In the genomic region with DNA sequence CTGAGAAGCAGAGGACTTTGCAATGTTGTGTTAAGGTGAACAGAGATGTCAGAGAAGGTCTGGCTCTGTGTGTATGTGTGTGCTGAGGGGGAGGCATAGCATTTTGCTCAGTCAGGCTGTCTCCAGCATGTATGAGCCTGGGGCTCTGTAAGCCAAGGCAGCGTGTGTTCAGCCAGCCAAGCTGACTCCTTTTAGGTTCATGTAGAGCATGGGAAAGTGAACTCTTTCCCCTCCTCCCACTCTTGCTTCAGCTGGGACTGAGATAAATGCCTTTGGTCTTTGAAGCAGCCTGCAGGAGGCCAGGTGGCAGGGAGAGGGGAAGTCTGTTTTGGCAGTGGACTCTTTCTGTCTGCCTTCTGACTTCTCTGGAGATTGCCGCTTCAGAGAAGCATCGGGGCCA, we compare ENCODE assay signal across 11 cellular contexts. TPM values are rescaled to one million over a fixed set of nuclear protein-coding genes. Genes with fewer than 3 reads are reported as not detected.
A peak's percentile ranks its signal among the peaks of the same experiment; 100 is the strongest.
DNase-seq lines count a peak whose midpoint lies in the region; ATAC-seq and TF ChIP-seq lines count a peak whose summit lies in the region.
"Had no signal": no experiment of that assay in that cellular context is flagged by ENCODE, and none has a peak within 500 bp of the region (broad histone marks: within the 10 kb centered on the region; RNA-seq: fewer than 3 reads in every experiment).

No MANE protein-coding gene starts in this region.

- no peaks in the 10 kb centered on the region for H3K27me3 ChIP-seq in BLaER1 treated with 17β-estradiol and CSF1 and Interleukin-3, amounts not matched to agents 10 nM and 100 nM
- H3K27me3 ChIP-seq in Karpas-422 (ENCODE audit: low read length) (no peaks in the 10 kb centered on the region), liver (ENCODE audit: control insufficient read depth in 4 of 4, insufficient read depth in 4 of 4, low read length in 3 of 4) (no peaks in the 10 kb centered on the region), Peyer's patch (no peaks in the 10 kb centered on the region), tibial nerve (no peaks in the 10 kb centered on the region)

- peaks cover 0 to 34% (median 9%) of the 10 kb centered on the region in 11 experiments; a peak in 12 of 22 replicates for H3K36me3 ChIP-seq in BLaER1 treated with 17β-estradiol and CSF1 and Interleukin-3, amounts not matched to agents 10 nM and 100 nM
- peaks cover 29% of the 10 kb centered on the region for H3K36me3 ChIP-seq in Karpas-422 (ENCODE audit: insufficient read depth, low read length)
- peaks cover 0 to 2% (median 0%) of the 10 kb centered on the region in 4 donors for H3K36me3 ChIP-seq in liver (ENCODE audit: control insufficient read depth in 4 of 4, insufficient read depth in 3 of 4, low read depth in 1 of 4, low read length in 3 of 4)
- no peaks in the 10 kb centered on the region for H3K36me3 ChIP-seq in Peyer's patch
- H3K36me3 ChIP-seq in tibial nerve: peaks cover 0 to 6% (median 0%) of the 10 kb centered on the region in 3 donors

- peak overlapping the region; percentile 5 to 68 (median 48); a peak in 17 of 22 replicates for H3K27ac ChIP-seq in BLaER1 treated with 17β-estradiol and CSF1 and Interleukin-3, amounts not matched to agents 10 nM and 100 nM
- no peak overlapping the region for H3K27ac ChIP-seq in Karpas-422 (ENCODE audit: low read length)
- peak overlapping the region; percentile 38 to 39 for H3K27ac ChIP-seq in liver (ENCODE audit: low read depth in 1 of 2, low read length in 2 of 2)
- no peak overlapping the region for H3K27ac ChIP-seq in Peyer's patch
- H3K27ac ChIP-seq in tibial nerve: no peak overlapping the region

- peaks cover 81% of the 10 kb centered on the region for H3K79me2 ChIP-seq in Karpas-422 (ENCODE audit: low read length)

- no peaks in the 10 kb centered on the region for H3K9me2 ChIP-seq in Karpas-422 (replicated peaks; ENCODE audit: insufficient read depth, low read length)

- TF ChIP-seq EP300 in tibial nerve (IDR thresholded peaks at IDR 0.05): no peak

- no peaks in the 10 kb centered on the region; a peak in 1 of 22 replicates for H3K9me3 ChIP-seq in BLaER1 treated with 17β-estradiol and CSF1 and Interleukin-3, amounts not matched to agents 10 nM and 100 nM (replicated peaks in 1 of 11)
- no peaks in the 10 kb centered on the region for H3K9me3 ChIP-seq in Karpas-422 (ENCODE audit: low read length)
- H3K9me3 ChIP-seq in liver (ENCODE audit: control insufficient read depth in 4 of 4, low read length in 3 of 4): no peaks in the 10 kb centered on the region
- H3K9me3 ChIP-seq in Peyer's patch: no peaks in the 10 kb centered on the region
- H3K9me3 ChIP-seq in tibial nerve: no peaks in the 10 kb centered on the region

- ATAC-seq in left colon: no peak
- ATAC-seq in HG03025 (IDR thresholded peaks at IDR 0.05; ENCODE audit: low FRiP score, unreplicated experiment): no peak

- H3K4me1 ChIP-seq in BLaER1 treated with 17β-estradiol and CSF1 and Interleukin-3, amounts not matched to agents 10 nM and 100 nM: peaks cover 47 to 67% (median 61%) of the 10 kb centered on the region in 10 experiments
- H3K4me1 ChIP-seq in Karpas-422 (ENCODE audit: low read length) (peaks cover 29% of the 10 kb centered on the region), liver (ENCODE audit: control insufficient read depth in 4 of 4, insufficient read depth in 4 of 4, low read length in 3 of 4) (peaks cover 5 to 35% (median 21%) of the 10 kb centered on the region in 4 donors), Peyer's patch (peaks cover 0 to 12% (median 0%) of the 10 kb centered on the region in 4 donors), tibial nerve (peaks cover 0 to 27% (median 3%) of the 10 kb centered on the region in 4 donors)

- DNase-seq in Karpas-422 (no peak), cardiac fibroblast (ENCODE audit: low read depth in 2 of 2) (peak; percentile 62 to 67), left colon (no peak), Peyer's patch (no peak), tibial nerve (ENCODE audit: low spot score in 2 of 2) (no peak)
- DNase-seq: activated naive CD4-positive, alpha-beta T cell treated with anti-CD3 and anti-CD28 coated beads, Interleukin-2, amount 50 U/mL, for 16 hours; NCI-H1930; T-helper 9 cell had no signal

- TF ChIP-seq CTCF in cardiac fibroblast (IDR thresholded peaks at IDR 0.05; ENCODE audit: low read depth, low read length): no peak
- TF ChIP-seq CTCF in liver (IDR thresholded peaks at IDR 0.05; ENCODE audit: low read depth, low read length, missing input control): no peak
- no peak for TF ChIP-seq CTCF in Peyer's patch (IDR thresholded peaks at IDR 0.05)
- TF ChIP-seq CTCF in tibial nerve (IDR thresholded peaks at IDR 0.05): no peak

- peak in 1 of 2 donors; percentile 21 for TF ChIP-seq RAD21 in liver (IDR thresholded peaks at IDR 0.05)

- no peak for TF ChIP-seq POLR2A in Peyer's patch (IDR thresholded peaks at IDR 0.05)
- no peak for TF ChIP-seq POLR2A in tibial nerve (IDR thresholded peaks at IDR 0.05)

- H3K4me2 ChIP-seq in BLaER1 treated with 17β-estradiol and CSF1 and Interleukin-3, amounts not matched to agents 10 nM and 100 nM: peak overlapping the region; percentile 52 to 96 (median 91)
- H3K4me2 ChIP-seq in Karpas-422 (ENCODE audit: low read depth, low read length, poor library complexity, severe bottlenecking): no peak overlapping the region

- WGBS in liver: 65% methylated on average over 3 of the region's 3 CpGs
- WGBS in tibial nerve, 2 donors: 34 to 59% methylated on average over 3 of the region's 3 CpGs

- peak overlapping the region in 2 of 10 experiments; percentile 3 to 21; a peak in 2 of 20 replicates for H3K4me3 ChIP-seq in BLaER1 treated with 17β-estradiol and CSF1 and Interleukin-3, amounts not matched to agents 10 nM and 100 nM
- H3K4me3 ChIP-seq in Karpas-422 (ENCODE audit: low read length) (no peak overlapping the region), cardiac fibroblast (replicated peaks in 1 of 2; ENCODE audit: low read depth in 2 of 2, low read length in 2 of 2) (no peak overlapping the region), liver (ENCODE audit: low read depth in 1 of 3, low read length in 3 of 3) (no peak overlapping the region), Peyer's patch (no peak overlapping the region), tibial nerve (no peak overlapping the region)

- no peak overlapping the region for H2AFZ ChIP-seq in Karpas-422 (ENCODE audit: low read length)

- peaks cover 0 to 9% (median 0%) of the 10 kb centered on the region in 11 experiments; a peak in 3 of 22 replicates for H4K20me1 ChIP-seq in BLaER1 treated with 17β-estradiol and CSF1 and Interleukin-3, amounts not matched to agents 10 nM and 100 nM
- H4K20me1 ChIP-seq in Karpas-422 (ENCODE audit: insufficient read depth, low read depth, low read length): no peaks in the 10 kb centered on the region

- intact Hi-C loops in left colon (cut with DNase I, micrococcal nuclease): no loop called here

- peak overlapping the region in 9 of 11 experiments; percentile 4 to 60 (median 47); a peak in 14 of 22 replicates for H3K9ac ChIP-seq in BLaER1 treated with 17β-estradiol and CSF1 and Interleukin-3, amounts not matched to agents 10 nM and 100 nM
- 0 out of 2 replicates have a peak overlapping the region, but pooled peaks have one; percentile 24 for H3K9ac ChIP-seq in Karpas-422 (ENCODE audit: low read length)
- no peak overlapping the region for H3K9ac ChIP-seq in liver (ENCODE audit: low read depth in 1 of 2, low read length in 2 of 2)

TF ChIP-seq in liver, 16 proteins besides CTCF, POLR2A, EP300 and RAD21:
- TF ChIP-seq SP1 (IDR thresholded peaks at IDR 0.05) (peak; percentile 29), FOXA2 (IDR thresholded peaks at IDR 0.05) (no peak), NR2F2 (IDR thresholded peaks at IDR 0.05) (peak; percentile 37), RXRA (IDR thresholded peaks at IDR 0.05) (peak in 1 of 2 donors; percentile 50), TAF1 (conservative IDR thresholded peaks at IDR 0.05) (no peak), HNF4A (conservative IDR thresholded peaks at IDR 0.05) (no peak)
- TF ChIP-seq, protein P1, sequence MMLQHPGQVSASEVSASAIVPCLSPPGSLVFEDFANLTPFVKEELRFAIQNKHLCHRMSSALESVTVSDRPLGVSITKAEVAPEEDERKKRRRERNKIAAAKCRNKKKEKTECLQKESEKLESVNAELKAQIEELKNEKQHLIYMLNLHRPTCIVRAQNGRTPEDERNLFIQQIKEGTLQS (IDR thresholded peaks at IDR 0.05): no peak
- TF ChIP-seq, protein P2, sequence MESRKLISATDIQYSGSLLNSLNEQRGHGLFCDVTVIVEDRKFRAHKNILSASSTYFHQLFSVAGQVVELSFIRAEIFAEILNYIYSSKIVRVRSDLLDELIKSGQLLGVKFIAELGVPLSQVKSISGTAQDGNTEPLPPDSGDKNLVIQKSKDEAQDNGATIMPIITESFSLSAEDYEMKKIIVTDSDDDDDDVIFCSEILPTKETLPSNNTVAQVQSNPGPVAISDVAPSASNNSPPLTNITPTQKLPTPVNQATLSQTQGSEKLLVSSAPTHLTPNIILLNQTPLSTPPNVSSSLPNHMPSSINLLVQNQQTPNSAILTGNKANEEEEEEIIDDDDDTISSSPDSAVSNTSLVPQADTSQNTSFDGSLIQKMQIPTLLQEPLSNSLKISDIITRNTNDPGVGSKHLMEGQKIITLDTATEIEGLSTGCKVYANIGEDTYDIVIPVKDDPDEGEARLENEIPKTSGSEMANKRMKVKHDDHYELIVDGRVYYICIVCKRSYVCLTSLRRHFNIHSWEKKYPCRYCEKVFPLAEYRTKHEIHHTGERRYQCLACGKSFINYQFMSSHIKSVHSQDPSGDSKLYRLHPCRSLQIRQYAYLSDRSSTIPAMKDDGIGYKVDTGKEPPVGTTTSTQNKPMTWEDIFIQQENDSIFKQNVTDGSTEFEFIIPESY (IDR thresholded peaks at IDR 0.05): no peak

RNA-seq across cellular contexts. Expression of a gene that starts 3.8 kb away (rescaled TPM):
- total RNA-seq in Karpas-422 (2014; rRNA removed; shearing (Covaris generic); ENCODE audit: low replicate concordance): 10.2 and 25.8 TPM in 2 replicates
- total RNA-seq in liver: 10 to 100 TPM; 18.1 to 22.6 TPM
- 10 to 100 TPM in 1 of 2 donors, 1 to 10 TPM in 1; 6.0 to 17.4 TPM for polyA plus RNA-seq in liver
- total RNA-seq in left colon: 10 to 100 TPM; 11.7 to 15.0 TPM
- total RNA-seq in Peyer's patch: 10 to 100 TPM in 1 of 4 donors, 1 to 10 TPM in 3; 1.9 to 37.1 (median 8.0) TPM
- 10 to 100 TPM in 3 of 4 donors, 1 to 10 TPM in 1; 7.2 to 26.4 (median 11.3) TPM for total RNA-seq in tibial nerve

RNA-seq across cellular contexts. Expression of a gene that starts 4.0 kb away (rescaled TPM):
- 4.6 and 6.6 TPM in 2 replicates for total RNA-seq in Karpas-422 (2014; rRNA removed; shearing (Covaris generic); ENCODE audit: low replicate concordance)
- total RNA-seq in liver (1 to 10 TPM; 1.0 to 2.2 TPM), left colon (1 to 10 TPM; 2.5 to 4.2 TPM), Peyer's patch (1 to 10 TPM; 1.4 to 9.1 (median 2.4) TPM), tibial nerve (10 to 100 TPM; 11.0 to 17.7 (median 13.8) TPM)
- 1 to 10 TPM; 2.4 to 2.5 TPM for polyA plus RNA-seq in liver

RNA-seq across cellular contexts. Expression of a gene that starts 25.5 kb away (rescaled TPM):
- total RNA-seq in Karpas-422 (2014; rRNA removed; shearing (Covaris generic); ENCODE audit: low replicate concordance): 34.8 and 43.0 TPM in 2 replicates
- total RNA-seq in liver (10 to 100 TPM; 25.3 to 43.6 TPM), left colon (10 to 100 TPM; 37.8 to 47.8 TPM), Peyer's patch (10 to 100 TPM; 38.0 to 78.3 (median 65.8) TPM), tibial nerve (100 to 1,000 TPM in 3 of 4 donors, 10 to 100 TPM in 1; 89.4 to 191 (median 158) TPM)
- 10 to 100 TPM; 12.3 to 29.9 TPM for polyA plus RNA-seq in liver

Comparison
In these comparisons a context has a peak if more than half of its experiments do, and no peak if none do; other contexts are left out.
1. H3K27ac ChIP-seq: peak in BLaER1 treated with 17β-estradiol and CSF1 and Interleukin-3, amounts not matched to agents 10 nM and 100 nM (11 of 11) and liver (2 of 2); none in Karpas-422 (single experiment), Peyer's patch (0 of 4) and tibial nerve (0 of 4).
2. H3K9ac ChIP-seq: peak in BLaER1 treated with 17β-estradiol and CSF1 and Interleukin-3, amounts not matched to agents 10 nM and 100 nM (9 of 11) and Karpas-422 (single experiment); none in liver (0 of 2).
3. DNase-seq: peak in cardiac fibroblast (2 of 2); none in Karpas-422 (single experiment), left colon (0 of 2), Peyer's patch (0 of 3) and tibial nerve (0 of 2).